21 cellular contexts compared by ENCODE assay signal in genomic region chr4:54709281-54709854, GRCh38. TPM values are rescaled to one million over a fixed set of nuclear protein-coding genes. Genes with fewer than 3 reads are reported as not detected.
A peak's percentile ranks its signal among the peaks of the same experiment; 100 is the strongest.
DNase-seq lines count a peak whose midpoint lies in the region; ATAC-seq, FAIRE-seq and TF ChIP-seq lines count a peak whose summit lies in the region.
"Had no signal": no experiment of that assay in that cellular context is flagged by ENCODE, and none has a peak within 500 bp of the region (broad histone marks: within the 10 kb centered on the region; RNA-seq: fewer than 3 reads in every experiment).

No MANE protein-coding gene starts in this region.

- no peaks in the 10 kb centered on the region for H3K9me3 Mint-ChIP-seq in natural killer cell treated with Interleukin-12 subunit alpha and Interleukin-12 subunit beta and Interleukin-15 and Interleukin-18, amount 100 ng/mL, for 72 hours
- H3K9me3 Mint-ChIP-seq in GM23338, result no peaks in the 10 kb centered on the region
- H3K9me3 Mint-ChIP-seq: activated T-helper 2 cell treated with anti-CD3 and anti-CD28 coated beads, Interferon-gamma antibody, Interleukin-2, Interleukin-4, amounts not matched to agents 10 μg/mL and 5 μg/mL and 100 μg/mL, durations not matched to agents 14 hours and 24 hours and 36 hours; naive thymus-derived CD8-positive, alpha-beta T cell had no signal

- no peaks in the 10 kb centered on the region; the same call in 2 of the 3 replicates for H3K9me3 ChIP-seq in GM12878 (replicated peaks; ENCODE audit: control insufficient read depth, insufficient read depth, low read length)
- H3K9me3 ChIP-seq: Caco-2, esophagus squamous epithelium had no signal

- CTCF ChIA-PET in GM12878 (lab: Yijun Ruan, JAX), result no interaction called here

- no peak for TF ChIP-seq CTCF in GM12878 (IDR thresholded peaks at IDR 0.05 in 2 of 3, conservative IDR thresholded peaks at IDR 0.05 in 1 of 3; ENCODE audit: control insufficient read depth in 2 of 3, extremely low read depth in 1 of 3, insufficient read depth in 1 of 3, low read depth in 3 of 3, low read length in 3 of 3)
- TF ChIP-seq CTCF in GM23338 (conservative IDR thresholded peaks at IDR 0.05; ENCODE audit: low read depth in 2 of 2), result no peak

- peak overlapping the region in 1 of 2 donors; percentile 11 for H3K27ac Mint-ChIP-seq in natural killer cell treated with Interleukin-12 subunit alpha and Interleukin-12 subunit beta and Interleukin-15 and Interleukin-18, amount 100 ng/mL, for 72 hours
- no peak overlapping the region for H3K27ac Mint-ChIP-seq in GM23338
- H3K27ac Mint-ChIP-seq: activated T-helper 2 cell treated with anti-CD3 and anti-CD28 coated beads, Interferon-gamma antibody, Interleukin-2, Interleukin-4, amounts not matched to agents 10 μg/mL and 5 μg/mL and 100 μg/mL, durations not matched to agents 14 hours and 24 hours and 36 hours had no signal

- no TSS peak for BruUV-seq in GM12878 (replicated peaks; lab: Mats Ljungman, UMichigan)

- POLR2A ChIA-PET in GM12878 (lab: Charles Lee), result no interaction called here

- H3K4me1 ChIP-seq in GM12878 (ENCODE audit: control insufficient read depth, insufficient read depth, low read length) (no peaks in the 10 kb centered on the region), GM23338 (ENCODE audit: insufficient read depth) (no peaks in the 10 kb centered on the region)
- H3K4me1 ChIP-seq: Caco-2, esophagus squamous epithelium had no signal

- no peak overlapping the region for H3K27ac ChIP-seq in GM12878 (ENCODE audit: control insufficient read depth, insufficient read depth)
- no peak overlapping the region for H3K27ac ChIP-seq in GM23338 (ENCODE audit: low read depth)
- H3K27ac ChIP-seq: esophagus squamous epithelium had no signal

- in situ Hi-C loops in GM12878 (cut with MboI), result no loop called here

- no peak overlapping the region for H2AFZ ChIP-seq in GM12878 (ENCODE audit: control insufficient read depth, low read depth, low read length)
- no peak overlapping the region for H2AFZ ChIP-seq in GM23338

- H3K27me3 Mint-ChIP-seq in natural killer cell treated with Interleukin-12 subunit alpha and Interleukin-12 subunit beta and Interleukin-15 and Interleukin-18, amount 100 ng/mL, for 72 hours, result peaks cover 8 to 10% of the 10 kb centered on the region in 2 donors
- H3K27me3 Mint-ChIP-seq in GM23338 (ENCODE audit: insufficient read depth, low read depth, poor library complexity), result peaks cover 1% of the 10 kb centered on the region

- H3K4me2 ChIP-seq in GM12878 (ENCODE audit: control insufficient read depth, insufficient read depth) (no peak overlapping the region), GM23338 (no peak overlapping the region)

- H3F3A ChIP-seq in GM23338 (replicated peaks; ENCODE audit: low read depth), result no peaks in the 10 kb centered on the region

- DNase-seq in KG1 (lab: John Stamatoyannopoulos, UW) (peak; percentile 34), GM12878 (ENCODE audit: low read depth, low spot score) (no peak), NCI-H146 (lab: John Stamatoyannopoulos, UW) (no peak), GM23338 (ENCODE audit: low spot score) (no peak), COR-L47 (lab: John Stamatoyannopoulos, UW) (no peak)
- DNase-seq in natural killer cell treated with Interleukin-12 subunit alpha and Interleukin-12 subunit beta and Interleukin-15 and Interleukin-18, amount 100 ng/mL, for 72 hours (ENCODE audit: low spot score), result no peak
- no peak for DNase-seq in activated T-cell treated with anti-CD3 and anti-CD28 coated beads, Interleukin-2, amount 50 U/mL, for 1 hour
- DNase-seq: activated CD4-positive, alpha-beta T cell treated with anti-CD3 and anti-CD28 coated beads, Interleukin-2, amount 50 U/mL, for 4 hours; Caco-2; dermis blood vessel endothelial cell; esophagus squamous epithelium; H7; hippocampal formation; Kasumi-1; naive thymus-derived CD8-positive, alpha-beta T cell; NCI-H2081; retina; Right ventricle myocardium superior had no signal

- ATAC-seq in GM18907 (IDR thresholded peaks at IDR 0.05; ENCODE audit: unreplicated experiment), result peak; percentile 58
- ATAC-seq in GM12878, result no peak
- ATAC-seq in natural killer cell treated with Interleukin-12 subunit alpha and Interleukin-12 subunit beta and Interleukin-15 and Interleukin-18, amount 100 ng/mL, for 72 hours, result peak in 1 of 2 donors; percentile 70
- no peak for ATAC-seq in GM23338
- ATAC-seq: left lobe of liver; naive thymus-derived CD8-positive, alpha-beta T cell had no signal

- H3K9me2 ChIP-seq in GM23338 (ENCODE audit: insufficient read depth), result no peaks in the 10 kb centered on the region

- H3K4me1 Mint-ChIP-seq in natural killer cell treated with Interleukin-12 subunit alpha and Interleukin-12 subunit beta and Interleukin-15 and Interleukin-18, amount 100 ng/mL, for 72 hours (ENCODE audit: low read depth in 2 of 2), result peaks cover 31 to 33% of the 10 kb centered on the region in 2 donors
- no peaks in the 10 kb centered on the region for H3K4me1 Mint-ChIP-seq in GM23338

- RAD21 ChIA-PET in GM12878 (lab: Charles Lee; ENCODE audit: unreplicated experiment), result no interaction called here

- no peak overlapping the region for H3K9ac ChIP-seq in GM12878 (ENCODE audit: control insufficient read depth, insufficient read depth, low read length)

- WGBS in GM12878 (ENCODE audit: insufficient coverage, insufficient replicate concordance, low lambda C conversion rate, missing lambda C conversion rate), result 48% methylated on average over 8 of the region's 8 CpGs

- intact Hi-C loops in GM12878 (cut with micrococcal nuclease; ENCODE audit: unreplicated experiment), result no loop called here

- no peaks in the 10 kb centered on the region for H3K36me3 Mint-ChIP-seq in natural killer cell treated with Interleukin-12 subunit alpha and Interleukin-12 subunit beta and Interleukin-15 and Interleukin-18, amount 100 ng/mL, for 72 hours
- peaks cover 30% of the 10 kb centered on the region for H3K36me3 Mint-ChIP-seq in GM23338 (ENCODE audit: low read depth)
- H3K36me3 Mint-ChIP-seq: naive thymus-derived CD8-positive, alpha-beta T cell had no signal

- H3K4me3 ChIP-seq in GM12878 (no peak overlapping the region), GM23338 (no peak overlapping the region)
- H3K4me3 ChIP-seq: esophagus squamous epithelium had no signal

- SMC1A ChIA-PET in GM12878 (lab: Charles Lee; ENCODE audit: uncharacterized antibody, unreplicated experiment), result no interaction called here

- H3K79me2 ChIP-seq in GM12878 (ENCODE audit: control insufficient read depth, insufficient read depth, low read length) (no peaks in the 10 kb centered on the region), GM23338 (replicated peaks; ENCODE audit: insufficient read depth) (no peaks in the 10 kb centered on the region)

- peak overlapping the region; percentile 36 for H3K4me3 Mint-ChIP-seq in natural killer cell treated with Interleukin-12 subunit alpha and Interleukin-12 subunit beta and Interleukin-15 and Interleukin-18, amount 100 ng/mL, for 72 hours
- H3K4me3 Mint-ChIP-seq in GM23338, result no peak overlapping the region

- no peak for TF ChIP-seq POLR2A in GM12878 (IDR thresholded peaks at IDR 0.05; ENCODE audit: low read depth, low read length)

- H3K36me3 ChIP-seq in GM12878 (ENCODE audit: control insufficient read depth in 2 of 2, insufficient read depth in 2 of 2, low read length in 1 of 2) (no peaks in the 10 kb centered on the region), GM23338 (ENCODE audit: insufficient read depth) (no peaks in the 10 kb centered on the region)
- H3K36me3 ChIP-seq: esophagus squamous epithelium had no signal

- no peaks in the 10 kb centered on the region for H4K20me1 ChIP-seq in GM12878 (ENCODE audit: control insufficient read depth, insufficient read depth)
- no peaks in the 10 kb centered on the region for H4K20me1 ChIP-seq in GM23338 (replicated peaks; ENCODE audit: insufficient read depth)

- FAIRE-seq in GM12878 (lab: Jason Lieb, UNC), result no peak

- no peak for TF ChIP-seq EP300 in GM12878 (IDR thresholded peaks at IDR 0.05; ENCODE audit: borderline replicate concordance in 1 of 2, control insufficient read depth in 1 of 2, low read depth in 2 of 2, low read length in 2 of 2)

- TF ChIP-seq RAD21 in GM12878 (IDR thresholded peaks at IDR 0.05; ENCODE audit: insufficient read depth, low read depth, low read length), result no peak

- H3K27me3 ChIP-seq in GM12878 (replicated peaks in 1 of 2; ENCODE audit: control insufficient read depth in 2 of 2, insufficient read depth in 2 of 2, low read length in 1 of 2) (no peaks in the 10 kb centered on the region), GM23338 (ENCODE audit: insufficient read depth) (no peaks in the 10 kb centered on the region)
- H3K27me3 ChIP-seq: esophagus squamous epithelium had no signal

TF ChIP-seq in GM12878, 131 proteins besides CTCF, POLR2A, EP300 and RAD21 (continues in another document):
- TF ChIP-seq RUNX3 (IDR thresholded peaks at IDR 0.05; ENCODE audit: low read length) (peak; percentile 22; the same call in 1 of the 2 replicates), SMARCA5 (IDR thresholded peaks at IDR 0.05) (no peak)

TF ChIP-seq in GM23338, 12 proteins besides CTCF, POLR2A, EP300 and RAD21 (continues in another document):
- TF ChIP-seq POLR2AphosphoS5 (IDR thresholded peaks at IDR 0.05; ENCODE audit: low read depth) (no peak), EZH2 (IDR thresholded peaks at IDR 0.05; ENCODE audit: low read depth, unreplicated experiment) (no peak)

RNA-seq across cellular contexts. Expression of gene KIT, which starts 51.6 kb away (rescaled TPM):
- total RNA-seq in GM12878 (2013; cell fraction: nucleolus; rRNA removed), result not detected in 2 replicates
- total RNA-seq in GM12878 (2014; rRNA removed) (not detected in 2 replicates), GM12878 (2014; rRNA removed; fragmentation: Illumina TruSeq; extraction: Trizol) (not detected in 2 replicates), GM12878 (2021) (not detected in 2 replicates)
- polyA plus RNA-seq in GM12878 (2011; ENCODE audit: low read depth), result not detected
- polyA plus RNA-seq in GM12878 (2011; rRNA removed) (0.03 TPM in 2 replicates), GM12878 (2014; fragmentation: Illumina TruSeq; extraction: Trizol) (0.01 TPM in 1 of 2 replicates, not detected in the other), GM12878 (2014; fragmentation: Nextera tagmentation; extraction: Ambion mirVana) (not detected), GM12878 (2014; rRNA removed) (not detected in 2 replicates), GM12878 (2016; fragmentation: Nextera tagmentation; extraction: Ambion mirVana) (not detected), GM23338 (2016; fragmentation: Nextera tagmentation; extraction: Ambion mirVana) (8.7 and 9.0 TPM in 2 replicates)
- 0.02 TPM in 1 of 2 replicates, not detected in the other for polyA plus RNA-seq in GM12878 (2011; cell fraction: cytosol; rRNA removed)
- polyA plus RNA-seq in GM12878 (2011; cell fraction: nucleus; rRNA removed), result 0.03 and 0.04 TPM in 2 replicates
- polyA plus RNA-seq in GM12878 (2012), result not detected in 2 replicates
- not detected in 2 replicates for polyA minus RNA-seq in GM12878 (2011; rRNA and poly(A)+ RNA removed)
- polyA minus RNA-seq in GM12878 (2011; cell fraction: cytosol; rRNA and poly(A)+ RNA removed), result not detected in 2 replicates
- not detected in 2 replicates for polyA minus RNA-seq in GM12878 (2011; cell fraction: nucleus; rRNA and poly(A)+ RNA removed)
- total RNA-seq in natural killer cell treated with Interleukin-12 subunit alpha and Interleukin-12 subunit beta and Interleukin-15 and Interleukin-18, amount 100 ng/mL, for 72 hours, result 1 to 10 TPM in 1 of 2 donors, under 1 TPM in 1; 0.78 to 2.1 TPM
- 26.8 and 28.4 TPM in 2 replicates for total RNA-seq in GM23338 (2014; rRNA removed; shearing (Covaris generic))
- polyA plus RNA-seq: naive thymus-derived CD8-positive, alpha-beta T cell had no signal
